In genomic region chr19:888615-889385, GRCh38 we compare ENCODE assay signal across 14 cellular contexts. TPM values are rescaled to one million over a fixed set of nuclear protein-coding genes. Genes with fewer than 3 reads are reported as not detected.
DNase-seq lines count a peak whose midpoint lies in the region; ATAC-seq, FAIRE-seq and TF ChIP-seq lines count a peak whose summit lies in the region.
"Had no signal": no experiment of that assay in that cellular context is flagged by ENCODE, and none has a peak within 500 bp of the region (broad histone marks: within the 10 kb centered on the region; RNA-seq: fewer than 3 reads in every experiment).

No MANE protein-coding gene starts in this region.

- H3K4me1 ChIP-seq in K562 (replicated peaks in 1 of 2; ENCODE audit: control insufficient read depth in 2 of 2, insufficient read depth in 2 of 2, low read length in 2 of 2) = peaks cover 5 to 78% of the 10 kb centered on the region in 2 experiments; a peak in 4 of 5 replicates
- peaks cover 0 to 21% (median 17%) of the 10 kb centered on the region in 4 donors for H3K4me1 ChIP-seq in sigmoid colon

- FAIRE-seq in K562 (lab: Jason Lieb, UNC) = peak; percentile 99

- H3K36me3 ChIP-seq in K562 (ENCODE audit: control insufficient read depth, insufficient read depth, low read length) (peaks cover 66% of the 10 kb centered on the region; the same call in 2 of the 3 replicates), sigmoid colon (peaks cover 9 to 59% (median 34%) of the 10 kb centered on the region in 4 donors)
- H3K36me3 ChIP-seq: cardiac muscle cell had no signal

- H3K9me3 ChIP-seq in K562 (replicated peaks; ENCODE audit: control insufficient read depth, insufficient read depth, low read depth, low read length) (no peaks in the 10 kb centered on the region), sigmoid colon (no peaks in the 10 kb centered on the region)
- H3K9me3 ChIP-seq: heart left ventricle, left lung had no signal

- H3K9ac ChIP-seq in K562 (ENCODE audit: insufficient read depth in 1 of 2, low read depth in 2 of 2, low read length in 2 of 2) = peak overlapping the region in 1 of 2 experiments; percentile 82; a peak in 2 of 4 replicates

- in situ Hi-C loops in K562 (cut with MboI) = no loop called here

- H3K4me3 ChIP-seq in K562 (no peak overlapping the region), sigmoid colon (no peak overlapping the region)
- H3K4me3 ChIP-seq: cardiac muscle cell, heart left ventricle, left lung, skin epidermis had no signal

- 53% methylated on average over 27 of the region's 27 CpGs for WGBS in K562 (ENCODE audit: insufficient coverage, low coverage, missing lambda C conversion rate)
- whole genome bisulfite sequencing in sigmoid colon, 2 donors = 86 to 93% methylated on average over 27 of the region's 27 CpGs

- no peaks in the 10 kb centered on the region for H3K27me3 ChIP-seq in K562 (ENCODE audit: control insufficient read depth in 2 of 2, insufficient read depth in 2 of 2, low read length in 2 of 2)
- no peaks in the 10 kb centered on the region for H3K27me3 ChIP-seq in sigmoid colon
- H3K27me3 ChIP-seq: cardiac muscle cell, heart left ventricle, left lung had no signal

- H4K20me1 ChIP-seq in K562 (replicated peaks; ENCODE audit: control insufficient read depth, insufficient read depth, low read length) = peaks cover 6% of the 10 kb centered on the region

- TF ChIP-seq POLR2A in K562 (conservative IDR thresholded peaks at IDR 0.05) (no peak), sigmoid colon (IDR thresholded peaks at IDR 0.05) (no peak)

- no TSS peak for BruUV-seq in K562 (replicated peaks; lab: Mats Ljungman, UMichigan)

- POLR2A ChIA-PET in K562 (lab: Yijun Ruan, JAX) = interaction anchor here (0.6 kb wide), 1 partner anchor 179 kb away, joined by 4 read pairs; no protein-coding TSS in a partner anchor

- no peak overlapping the region for H3K4me2 ChIP-seq in K562 (ENCODE audit: insufficient read depth, low read length)

- ATAC-seq in activated CD4-positive, CD25-positive, alpha-beta regulatory T cell treated with anti-CD3 and anti-CD28 coated beads, Interleukin-2, amount 50 U/mL, for 24 hours = peak; percentile 5 to 22
- ATAC-seq in K562 (peak; percentile 75), HG02840 (IDR thresholded peaks at IDR 0.05; ENCODE audit: low FRiP score, unreplicated experiment) (no peak), GM21360 (IDR thresholded peaks at IDR 0.05; ENCODE audit: unreplicated experiment) (no peak)
- ATAC-seq: heart left ventricle, left lung had no signal

- H3K79me2 ChIP-seq in K562 (ENCODE audit: control insufficient read depth, insufficient read depth, low read length) = peaks cover 40% of the 10 kb centered on the region

- CTCF ChIA-PET in K562 (lab: Yijun Ruan, JAX; ENCODE audit: low intra/inter-chr PET ratio) = no interaction called here

- no peak overlapping the region for H2AFZ ChIP-seq in K562 (ENCODE audit: low read depth, low read length)

- no peak for TF ChIP-seq EP300 in K562 (IDR thresholded peaks at IDR 0.05; ENCODE audit: low read length)
- no peak for TF ChIP-seq EP300 in sigmoid colon (IDR thresholded peaks at IDR 0.05)

- H3K27ac ChIP-seq in K562 (ENCODE audit: extremely low read depth, low read depth, low read length) (peak overlapping the region; percentile 58), sigmoid colon (no peak overlapping the region)
- H3K27ac ChIP-seq: cardiac muscle cell, heart left ventricle, left lung had no signal

- no peak for TF ChIP-seq RAD21 in K562 (CRISPR knock-in tag; conservative IDR thresholded peaks at IDR 0.05 in 1 of 2, IDR thresholded peaks at IDR 0.05 in 1 of 2)

- DNase-seq in stimulated activated CD4-positive, alpha-beta T cell treated with anti-CD3 and anti-CD28 coated beads, Interleukin-4, amount 100 ng/mL, for 24 hours = peak; percentile 30
- DNase-seq in stimulated activated CD4-positive, alpha-beta T cell treated with anti-CD3 and anti-CD28 coated beads, Interleukin-4, amount 100 ng/mL, for 1 hour = no peak
- peak; percentile 65 to 87 (median 70) for DNase-seq in K562 (ENCODE audit: extremely low read depth in 1 of 4, low spot score in 3 of 4)
- no peak for DNase-seq in sigmoid colon
- DNase-seq in LoVo (ENCODE audit: low spot score) = no peak
- DNase-seq: DMS79 treated with DMSO at 0.1 percent for 48 hours, heart left ventricle, left lung, NCI-H146 had no signal

- intact Hi-C loops in K562 (cut with micrococcal nuclease) = no loop called here
- intact Hi-C loops in sigmoid colon (cut with DNase I) = no loop called here

- no peaks in the 10 kb centered on the region for H3K9me1 ChIP-seq in K562 (ENCODE audit: control insufficient read depth, insufficient read depth, low read length)

- TF ChIP-seq CTCF in K562 (IDR thresholded peaks at IDR 0.05 in 2 of 3, conservative IDR thresholded peaks at IDR 0.05 in 1 of 3; ENCODE audit: insufficient read depth in 2 of 3, low read depth in 1 of 3, low read length in 3 of 3) (no peak), sigmoid colon (IDR thresholded peaks at IDR 0.05) (no peak)

RNA-seq across cellular contexts. Expression of gene MED16, which starts 4.2 kb away (rescaled TPM):
- total RNA-seq in K562 (2011; cell fraction: chromatin; rRNA removed; ENCODE audit: low replicate concordance) = 28.6 and 108 TPM in 2 replicates
- 71.0 and 80.0 TPM in 2 replicates for total RNA-seq in K562 (2011; cell fraction: nucleolus; rRNA removed)
- 33.8 and 41.3 TPM in 2 replicates for total RNA-seq in K562 (2011; cell fraction: nucleoplasm; rRNA removed)
- 15.6 and 22.1 TPM in 2 replicates for total RNA-seq in K562 (2014; rRNA removed)
- total RNA-seq in K562 (2014; rRNA removed; fragmentation: Illumina TruSeq; extraction: Trizol) = 1.2 and 1.8 TPM in 2 replicates
- 8.6 and 9.3 TPM in 2 replicates for total RNA-seq in K562 (2015; rRNA removed; fragmentation: Illumina TruSeq; extraction: Trizol)
- total RNA-seq in K562 (2021) = 59.6 and 59.9 TPM in 2 replicates
- polyA plus RNA-seq in K562 (2011; rRNA removed) = 10.3 and 26.2 TPM in 2 replicates
- polyA plus RNA-seq in K562 (2011; cell fraction: cytosol; rRNA removed) = 36.6 and 87.3 TPM in 2 replicates
- 34.7 and 60.1 TPM in 2 replicates for polyA plus RNA-seq in K562 (2011; cell fraction: nucleus; rRNA removed)
- polyA plus RNA-seq in K562 (2012) = 34.1 and 52.5 TPM in 2 replicates
- polyA plus RNA-seq in K562 (2014; fragmentation: Illumina TruSeq; extraction: Trizol) = 7.1 and 20.0 TPM in 2 replicates
- polyA plus RNA-seq in K562 (2014; fragmentation: Nextera tagmentation; extraction: Ambion mirVana) = 1 to 10 TPM in 1 of 2 experiments, under 1 TPM in 1; 0.89 to 1.3 TPM
- 21.2 and 30.2 TPM in 2 replicates for polyA plus RNA-seq in K562 (2014; rRNA removed)
- polyA minus RNA-seq in K562 (2011; rRNA and poly(A)+ RNA removed) = 10.3 and 15.6 TPM in 2 replicates
- polyA minus RNA-seq in K562 (2011; cell fraction: cytosol; rRNA and poly(A)+ RNA removed) = 72.1 and 84.4 TPM in 2 replicates
- polyA minus RNA-seq in K562 (2011; cell fraction: nucleus; rRNA and poly(A)+ RNA removed) = 33.7 and 37.4 TPM in 2 replicates
- 10 to 100 TPM; 22.4 to 33.2 (median 25.6) TPM for total RNA-seq in sigmoid colon
- polyA plus RNA-seq in sigmoid colon = 10 to 100 TPM; 36.1 to 62.5 (median 51.7) TPM

RNA-seq across cellular contexts. Expression of gene RNU6-9, which starts 4.5 kb away (rescaled TPM):
- total RNA-seq in K562 (2011; cell fraction: chromatin; rRNA removed; ENCODE audit: low replicate concordance) = not detected in 2 replicates
- not detected in 2 replicates for total RNA-seq in K562 (2011; cell fraction: nucleolus; rRNA removed)
- not detected in 2 replicates for total RNA-seq in K562 (2011; cell fraction: nucleoplasm; rRNA removed)
- total RNA-seq in K562 (2014; rRNA removed) (not detected in 2 replicates), K562 (2014; rRNA removed; fragmentation: Illumina TruSeq; extraction: Trizol) (not detected in 2 replicates), K562 (2015; rRNA removed; fragmentation: Illumina TruSeq; extraction: Trizol) (not detected in 2 replicates), K562 (2021) (not detected in 2 replicates), sigmoid colon (not detected)
- polyA plus RNA-seq in K562 (2011; rRNA removed) (not detected in 2 replicates), K562 (2014; fragmentation: Illumina TruSeq; extraction: Trizol) (not detected in 2 replicates), K562 (2014; fragmentation: Nextera tagmentation; extraction: Ambion mirVana) (not detected), K562 (2014; rRNA removed) (not detected in 2 replicates), sigmoid colon (not detected)
- not detected in 2 replicates for polyA plus RNA-seq in K562 (2011; cell fraction: cytosol; rRNA removed)
- not detected in 2 replicates for polyA plus RNA-seq in K562 (2011; cell fraction: nucleus; rRNA removed)
- polyA plus RNA-seq in K562 (2012) = not detected in 2 replicates
- polyA minus RNA-seq in K562 (2011; rRNA and poly(A)+ RNA removed) = under 0.01 TPM in 2 replicates
- 667 TPM in 1 of 2 replicates, not detected in the other for polyA minus RNA-seq in K562 (2011; cell fraction: cytosol; rRNA and poly(A)+ RNA removed)
- under 0.01 TPM in 1 of 2 replicates, not detected in the other for polyA minus RNA-seq in K562 (2011; cell fraction: nucleus; rRNA and poly(A)+ RNA removed)
- total RNA-seq: cardiac muscle cell, heart left ventricle, left lung had no signal
- polyA plus RNA-seq: cardiac muscle cell, heart left ventricle had no signal

RNA-seq across cellular contexts. Expression of gene R3HDM4, which starts 24.2 kb away (rescaled TPM):
- 66.6 and 166 TPM in 2 replicates for total RNA-seq in K562 (2011; cell fraction: chromatin; rRNA removed; ENCODE audit: low replicate concordance)
- total RNA-seq in K562 (2011; cell fraction: nucleolus; rRNA removed) = 109 and 113 TPM in 2 replicates
- 92.6 and 119 TPM in 2 replicates for total RNA-seq in K562 (2011; cell fraction: nucleoplasm; rRNA removed)
- total RNA-seq in K562 (2014; rRNA removed) (63.2 and 75.6 TPM in 2 replicates), K562 (2014; rRNA removed; fragmentation: Illumina TruSeq; extraction: Trizol) (21.4 and 26.2 TPM in 2 replicates), K562 (2015; rRNA removed; fragmentation: Illumina TruSeq; extraction: Trizol) (44.6 and 46.1 TPM in 2 replicates), K562 (2021) (133 and 138 TPM in 2 replicates), sigmoid colon (10 to 100 TPM; 21.4 to 37.2 (median 27.7) TPM)
- polyA plus RNA-seq in K562 (2011; rRNA removed) (59.0 and 93.9 TPM in 2 replicates), K562 (2014; fragmentation: Illumina TruSeq; extraction: Trizol) (87.6 and 109 TPM in 2 replicates), K562 (2014; fragmentation: Nextera tagmentation; extraction: Ambion mirVana) (1 to 10 TPM; 3.2 to 5.6 TPM), K562 (2014; rRNA removed) (140 and 154 TPM in 2 replicates), sigmoid colon (10 to 100 TPM; 30.5 to 85.3 (median 33.0) TPM)
- polyA plus RNA-seq in K562 (2011; cell fraction: cytosol; rRNA removed) = 105 and 207 TPM in 2 replicates
- polyA plus RNA-seq in K562 (2011; cell fraction: nucleus; rRNA removed) = 149 and 223 TPM in 2 replicates
- polyA plus RNA-seq in K562 (2012) = 85.0 and 165 TPM in 2 replicates
- polyA minus RNA-seq in K562 (2011; rRNA and poly(A)+ RNA removed) = 11.6 and 16.6 TPM in 2 replicates
- polyA minus RNA-seq in K562 (2011; cell fraction: cytosol; rRNA and poly(A)+ RNA removed) = 30.8 and 60.9 TPM in 2 replicates
- polyA minus RNA-seq in K562 (2011; cell fraction: nucleus; rRNA and poly(A)+ RNA removed) = 22.8 and 25.2 TPM in 2 replicates

RNA-seq across cellular contexts. Expression of gene KISS1R, which starts 28.3 kb away (rescaled TPM):
- total RNA-seq in K562 (2011; cell fraction: chromatin; rRNA removed; ENCODE audit: low replicate concordance) = 13.9 and 50.0 TPM in 2 replicates
- total RNA-seq in K562 (2011; cell fraction: nucleolus; rRNA removed) = 79.5 and 104 TPM in 2 replicates
- 29.6 and 30.1 TPM in 2 replicates for total RNA-seq in K562 (2011; cell fraction: nucleoplasm; rRNA removed)
- 19.3 and 26.7 TPM in 2 replicates for total RNA-seq in K562 (2014; rRNA removed)
- 0.80 and 1.1 TPM in 2 replicates for total RNA-seq in K562 (2014; rRNA removed; fragmentation: Illumina TruSeq; extraction: Trizol)
- total RNA-seq in K562 (2015; rRNA removed; fragmentation: Illumina TruSeq; extraction: Trizol) = 2.0 and 2.7 TPM in 2 replicates
- 36.2 and 39.4 TPM in 2 replicates for total RNA-seq in K562 (2021)
- 2.8 and 6.3 TPM in 2 replicates for polyA plus RNA-seq in K562 (2011; rRNA removed)
- 4.3 and 59.2 TPM in 2 replicates for polyA plus RNA-seq in K562 (2011; cell fraction: cytosol; rRNA removed)
- polyA plus RNA-seq in K562 (2011; cell fraction: nucleus; rRNA removed) = 36.4 and 172 TPM in 2 replicates
- polyA plus RNA-seq in K562 (2012) = 6.9 and 23.9 TPM in 2 replicates
- polyA plus RNA-seq in K562 (2014; fragmentation: Illumina TruSeq; extraction: Trizol) = 0.37 and 2.7 TPM in 2 replicates
- polyA plus RNA-seq in K562 (2014; fragmentation: Nextera tagmentation; extraction: Ambion mirVana) = under 1 TPM; 0.55 to 0.75 TPM
- polyA plus RNA-seq in K562 (2014; rRNA removed) = 17.3 and 26.8 TPM in 2 replicates
- polyA minus RNA-seq in K562 (2011; rRNA and poly(A)+ RNA removed) = 0.30 and 1.8 TPM in 2 replicates
- 5.8 and 14.1 TPM in 2 replicates for polyA minus RNA-seq in K562 (2011; cell fraction: cytosol; rRNA and poly(A)+ RNA removed)
- 5.8 and 22.6 TPM in 2 replicates for polyA minus RNA-seq in K562 (2011; cell fraction: nucleus; rRNA and poly(A)+ RNA removed)
- total RNA-seq in sigmoid colon = not detected
- polyA plus RNA-seq in sigmoid colon = under 1 TPM in 1 of 3 donors, not detected in 2; 0.13 TPM
- total RNA-seq: heart left ventricle had no signal
- polyA plus RNA-seq: heart left ventricle had no signal

RNA-seq across cellular contexts. Expression of gene CFD, which starts 29.3 kb away (rescaled TPM):
- total RNA-seq in K562 (2011; cell fraction: chromatin; rRNA removed; ENCODE audit: low replicate concordance) = 11.2 and 25.3 TPM in 2 replicates
- total RNA-seq in K562 (2011; cell fraction: nucleolus; rRNA removed) = 23.0 and 26.8 TPM in 2 replicates
- total RNA-seq in K562 (2011; cell fraction: nucleoplasm; rRNA removed) = 13.6 and 23.8 TPM in 2 replicates
- 59.4 and 80.2 TPM in 2 replicates for total RNA-seq in K562 (2014; rRNA removed)
- total RNA-seq in K562 (2014; rRNA removed; fragmentation: Illumina TruSeq; extraction: Trizol) = 3.1 TPM in 2 replicates
- 7.6 and 9.6 TPM in 2 replicates for total RNA-seq in K562 (2015; rRNA removed; fragmentation: Illumina TruSeq; extraction: Trizol)
- total RNA-seq in K562 (2021) = 49.3 and 50.9 TPM in 2 replicates
- polyA plus RNA-seq in K562 (2011; rRNA removed) = 8.5 and 12.1 TPM in 2 replicates
- 26.8 and 158 TPM in 2 replicates for polyA plus RNA-seq in K562 (2011; cell fraction: cytosol; rRNA removed)
- polyA plus RNA-seq in K562 (2011; cell fraction: nucleus; rRNA removed) = 8.1 and 19.5 TPM in 2 replicates
- polyA plus RNA-seq in K562 (2012) = 35.9 and 45.0 TPM in 2 replicates
- 2.6 and 3.6 TPM in 2 replicates for polyA plus RNA-seq in K562 (2014; fragmentation: Illumina TruSeq; extraction: Trizol)
- polyA plus RNA-seq in K562 (2014; fragmentation: Nextera tagmentation; extraction: Ambion mirVana) = under 1 TPM; 0.52 to 0.63 TPM
- 52.0 and 54.1 TPM in 2 replicates for polyA plus RNA-seq in K562 (2014; rRNA removed)
- 1.4 and 2.4 TPM in 2 replicates for polyA minus RNA-seq in K562 (2011; rRNA and poly(A)+ RNA removed)
- polyA minus RNA-seq in K562 (2011; cell fraction: cytosol; rRNA and poly(A)+ RNA removed) = 20.8 and 31.8 TPM in 2 replicates
- 6.1 and 7.4 TPM in 2 replicates for polyA minus RNA-seq in K562 (2011; cell fraction: nucleus; rRNA and poly(A)+ RNA removed)
- total RNA-seq in sigmoid colon = 100 to 1,000 TPM; 131 to 830 (median 457) TPM
- 100 to 1,000 TPM in 2 of 3 donors, 10 to 100 TPM in 1; 29.1 to 329 (median 101) TPM for polyA plus RNA-seq in sigmoid colon

Comparison
In these comparisons a context has a peak if more than half of its experiments do, and no peak if none do; other contexts are left out.
1. DNase-seq: peak in stimulated activated CD4-positive, alpha-beta T cell treated with anti-CD3 and anti-CD28 coated beads, Interleukin-4, amount 100 ng/mL, for 24 hours (single experiment) and K562 (4 of 4); none in stimulated activated CD4-positive, alpha-beta T cell treated with anti-CD3 and anti-CD28 coated beads, Interleukin-4, amount 100 ng/mL, for 1 hour (single experiment), sigmoid colon (single experiment) and LoVo (single experiment).
2. ATAC-seq: peak in activated CD4-positive, CD25-positive, alpha-beta regulatory T cell treated with anti-CD3 and anti-CD28 coated beads, Interleukin-2, amount 50 U/mL, for 24 hours (2 of 2) and K562 (single experiment); none in HG02840 (single experiment) and GM21360 (single experiment).